Comparison of ENCODE assay signal across 1 cellular context in the genomic region with DNA sequence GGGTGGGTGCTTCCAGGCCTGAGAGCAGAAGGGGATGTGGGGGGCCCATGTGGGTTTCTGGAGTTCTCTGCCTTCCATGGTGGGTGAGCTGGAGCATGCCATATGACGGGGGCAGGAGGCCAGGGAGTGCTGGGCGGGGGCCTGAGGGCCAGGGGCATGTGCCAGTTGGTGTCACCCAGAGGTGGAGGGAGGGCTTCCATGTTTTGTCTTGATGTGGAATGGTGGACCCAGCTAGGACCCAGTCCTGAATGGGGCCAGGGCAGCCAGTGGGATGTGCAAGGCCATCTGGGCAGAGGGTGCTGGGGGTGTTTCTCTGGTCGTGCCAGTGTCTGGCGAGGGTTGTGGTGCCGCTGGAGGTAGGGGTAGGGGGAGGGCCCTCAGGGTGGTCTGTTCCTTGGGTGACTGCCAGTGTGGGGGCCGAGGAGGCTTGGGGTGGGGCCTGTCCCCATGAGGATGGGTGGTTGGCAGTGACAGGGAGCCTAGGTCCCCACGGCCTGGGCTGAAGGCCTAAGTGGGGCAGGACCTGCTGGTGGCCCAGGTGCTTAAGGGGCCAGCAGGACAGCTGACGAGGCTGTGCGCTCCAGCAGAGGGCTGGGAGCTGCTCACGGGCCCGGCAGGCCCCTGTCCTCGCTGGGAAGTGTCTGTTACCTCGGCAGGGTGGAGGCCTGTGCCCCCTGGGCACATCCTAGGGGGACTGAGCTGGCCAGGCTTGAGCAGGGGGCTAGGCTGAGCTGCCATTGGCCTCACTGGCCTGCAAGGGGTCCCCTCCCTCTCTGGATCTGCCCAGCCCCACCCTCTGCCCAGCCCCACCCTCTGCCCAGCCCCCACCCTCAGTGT.
TF ChIP-seq lines count a peak whose summit lies in the region.

No MANE protein-coding gene starts in this region.

TF ChIP-seq in WTC11, 78 proteins besides CTCF, POLR2A, EP300 and RAD21:
- TF ChIP-seq, protein P1, sequence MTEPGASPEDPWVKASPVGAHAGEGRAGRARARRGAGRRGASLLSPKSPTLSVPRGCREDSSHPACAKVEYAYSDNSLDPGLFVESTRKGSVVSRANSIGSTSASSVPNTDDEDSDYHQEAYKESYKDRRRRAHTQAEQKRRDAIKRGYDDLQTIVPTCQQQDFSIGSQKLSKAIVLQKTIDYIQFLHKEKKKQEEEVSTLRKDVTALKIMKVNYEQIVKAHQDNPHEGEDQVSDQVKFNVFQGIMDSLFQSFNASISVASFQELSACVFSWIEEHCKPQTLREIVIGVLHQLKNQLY (CRISPR knock-in tag; IDR thresholded peaks at IDR 0.05) = no peak
- TF ChIP-seq STAT6 (CRISPR knock-in tag; conservative IDR thresholded peaks at IDR 0.05; ENCODE audit: low read depth) = no peak
- TF ChIP-seq FOXP1 (CRISPR knock-in tag; IDR thresholded peaks at IDR 0.05; ENCODE audit: borderline replicate concordance) = no peak
- no peak for TF ChIP-seq ELF4 (CRISPR knock-in tag; IDR thresholded peaks at IDR 0.05; ENCODE audit: low read depth)
- TF ChIP-seq TCF7 (CRISPR knock-in tag; IDR thresholded peaks at IDR 0.05; ENCODE audit: low read depth) = no peak
- no peak for TF ChIP-seq ZNF138 (CRISPR knock-in tag; conservative IDR thresholded peaks at IDR 0.05)
- no peak for TF ChIP-seq RORB (CRISPR knock-in tag; IDR thresholded peaks at IDR 0.05)
- TF ChIP-seq, protein P2, sequence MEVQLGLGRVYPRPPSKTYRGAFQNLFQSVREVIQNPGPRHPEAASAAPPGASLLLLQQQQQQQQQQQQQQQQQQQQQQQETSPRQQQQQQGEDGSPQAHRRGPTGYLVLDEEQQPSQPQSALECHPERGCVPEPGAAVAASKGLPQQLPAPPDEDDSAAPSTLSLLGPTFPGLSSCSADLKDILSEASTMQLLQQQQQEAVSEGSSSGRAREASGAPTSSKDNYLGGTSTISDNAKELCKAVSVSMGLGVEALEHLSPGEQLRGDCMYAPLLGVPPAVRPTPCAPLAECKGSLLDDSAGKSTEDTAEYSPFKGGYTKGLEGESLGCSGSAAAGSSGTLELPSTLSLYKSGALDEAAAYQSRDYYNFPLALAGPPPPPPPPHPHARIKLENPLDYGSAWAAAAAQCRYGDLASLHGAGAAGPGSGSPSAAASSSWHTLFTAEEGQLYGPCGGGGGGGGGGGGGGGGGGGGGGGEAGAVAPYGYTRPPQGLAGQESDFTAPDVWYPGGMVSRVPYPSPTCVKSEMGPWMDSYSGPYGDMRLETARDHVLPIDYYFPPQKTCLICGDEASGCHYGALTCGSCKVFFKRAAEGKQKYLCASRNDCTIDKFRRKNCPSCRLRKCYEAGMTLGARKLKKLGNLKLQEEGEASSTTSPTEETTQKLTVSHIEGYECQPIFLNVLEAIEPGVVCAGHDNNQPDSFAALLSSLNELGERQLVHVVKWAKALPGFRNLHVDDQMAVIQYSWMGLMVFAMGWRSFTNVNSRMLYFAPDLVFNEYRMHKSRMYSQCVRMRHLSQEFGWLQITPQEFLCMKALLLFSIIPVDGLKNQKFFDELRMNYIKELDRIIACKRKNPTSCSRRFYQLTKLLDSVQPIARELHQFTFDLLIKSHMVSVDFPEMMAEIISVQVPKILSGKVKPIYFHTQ (CRISPR knock-in tag; IDR thresholded peaks at IDR 0.05) = no peak
- TF ChIP-seq, protein P3, sequence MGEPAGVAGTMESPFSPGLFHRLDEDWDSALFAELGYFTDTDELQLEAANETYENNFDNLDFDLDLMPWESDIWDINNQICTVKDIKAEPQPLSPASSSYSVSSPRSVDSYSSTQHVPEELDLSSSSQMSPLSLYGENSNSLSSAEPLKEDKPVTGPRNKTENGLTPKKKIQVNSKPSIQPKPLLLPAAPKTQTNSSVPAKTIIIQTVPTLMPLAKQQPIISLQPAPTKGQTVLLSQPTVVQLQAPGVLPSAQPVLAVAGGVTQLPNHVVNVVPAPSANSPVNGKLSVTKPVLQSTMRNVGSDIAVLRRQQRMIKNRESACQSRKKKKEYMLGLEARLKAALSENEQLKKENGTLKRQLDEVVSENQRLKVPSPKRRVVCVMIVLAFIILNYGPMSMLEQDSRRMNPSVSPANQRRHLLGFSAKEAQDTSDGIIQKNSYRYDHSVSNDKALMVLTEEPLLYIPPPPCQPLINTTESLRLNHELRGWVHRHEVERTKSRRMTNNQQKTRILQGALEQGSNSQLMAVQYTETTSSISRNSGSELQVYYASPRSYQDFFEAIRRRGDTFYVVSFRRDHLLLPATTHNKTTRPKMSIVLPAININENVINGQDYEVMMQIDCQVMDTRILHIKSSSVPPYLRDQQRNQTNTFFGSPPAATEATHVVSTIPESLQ (CRISPR knock-in tag; IDR thresholded peaks at IDR 0.05) = no peak
- TF ChIP-seq, protein P4, sequence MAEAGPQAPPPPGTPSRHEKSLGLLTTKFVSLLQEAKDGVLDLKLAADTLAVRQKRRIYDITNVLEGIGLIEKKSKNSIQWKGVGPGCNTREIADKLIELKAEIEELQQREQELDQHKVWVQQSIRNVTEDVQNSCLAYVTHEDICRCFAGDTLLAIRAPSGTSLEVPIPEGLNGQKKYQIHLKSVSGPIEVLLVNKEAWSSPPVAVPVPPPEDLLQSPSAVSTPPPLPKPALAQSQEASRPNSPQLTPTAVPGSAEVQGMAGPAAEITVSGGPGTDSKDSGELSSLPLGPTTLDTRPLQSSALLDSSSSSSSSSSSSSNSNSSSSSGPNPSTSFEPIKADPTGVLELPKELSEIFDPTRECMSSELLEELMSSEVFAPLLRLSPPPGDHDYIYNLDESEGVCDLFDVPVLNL (CRISPR knock-in tag; IDR thresholded peaks at IDR 0.05; ENCODE audit: borderline replicate concordance, low read depth) = no peak
- TF ChIP-seq HMGXB4 (CRISPR knock-in tag; IDR thresholded peaks at IDR 0.05) = no peak
